In the genomic region with DNA sequence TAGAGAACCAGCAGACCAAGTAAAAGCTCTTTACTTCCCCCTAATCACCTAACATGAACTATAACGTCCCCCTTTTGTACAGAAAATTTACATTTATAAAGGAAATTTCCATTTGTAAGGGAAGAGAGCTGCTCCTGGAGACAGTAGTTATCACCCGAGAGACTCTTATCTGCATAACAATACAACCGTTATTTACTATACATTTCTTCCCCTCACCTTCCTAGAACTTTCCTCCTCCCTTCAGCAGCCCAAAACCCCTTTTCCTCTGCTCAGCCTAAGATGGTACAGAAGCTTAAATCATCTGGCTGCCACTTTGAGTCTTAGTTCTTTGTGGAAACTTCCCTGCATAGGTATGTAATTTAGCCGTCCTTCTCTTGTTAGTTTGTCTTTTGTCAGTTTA, we compare ENCODE assay signal across 15 cellular contexts.
"Had no signal": no experiment of that assay in that cellular context is flagged by ENCODE, and none has a peak within 500 bp of the region (broad histone marks: within the 10 kb centered on the region; RNA-seq: fewer than 3 reads in every experiment).

No MANE protein-coding gene starts in this region.

- H3K27me3 Mint-ChIP-seq: activated naive CD8-positive, alpha-beta T cell had no signal

- H3K27ac ChIP-seq: breast epithelium, dorsolateral prefrontal cortex, esophagus muscularis mucosa, right atrium auricular region, skin epidermis, stomach, thoracic aorta had no signal

- H3K4me3 Mint-ChIP-seq: activated naive CD8-positive, alpha-beta T cell; naive thymus-derived CD4-positive, alpha-beta T cell had no signal

- DNase-seq: activated CD4-positive, alpha-beta T cell treated with anti-CD3 and anti-CD28 coated beads, Interleukin-2, amount 50 U/mL, for 4 hours; activated gamma-delta T cell; activated T-cell treated with anti-CD3 and anti-CD28 coated beads, Interleukin-2, amount 50 U/mL, for 1 hour; dorsolateral prefrontal cortex; left colon; naive thymus-derived CD4-positive, alpha-beta T cell; posterior cingulate gyrus; stomach had no signal

- H3K9me3 ChIP-seq: breast epithelium, esophagus muscularis mucosa, right atrium auricular region, stomach, thoracic aorta had no signal

- H3K9me3 Mint-ChIP-seq: naive thymus-derived CD4-positive, alpha-beta T cell had no signal

- H3K4me3 ChIP-seq: breast epithelium, dorsolateral prefrontal cortex, esophagus muscularis mucosa, right atrium auricular region, skin epidermis, stomach, thoracic aorta had no signal

- ATAC-seq: activated CD4-positive, CD25-positive, alpha-beta regulatory T cell treated with anti-CD3 and anti-CD28 coated beads, Interleukin-2, amount 50 U/mL, for 24 hours; left colon; naive thymus-derived CD4-positive, alpha-beta T cell had no signal

- H3K27me3 ChIP-seq: breast epithelium, dorsolateral prefrontal cortex, esophagus muscularis mucosa, right atrium auricular region, stomach had no signal

- H3K36me3 Mint-ChIP-seq: activated naive CD8-positive, alpha-beta T cell; naive thymus-derived CD4-positive, alpha-beta T cell had no signal

- H3K4me1 ChIP-seq: breast epithelium had no signal

- H3K36me3 ChIP-seq: breast epithelium, esophagus muscularis mucosa, right atrium auricular region, stomach, thoracic aorta had no signal

- H3K27ac Mint-ChIP-seq: activated naive CD8-positive, alpha-beta T cell; naive thymus-derived CD4-positive, alpha-beta T cell had no signal
